16 cellular contexts compared by ENCODE assay signal in genomic region chr1:37593726-37594125, GRCh38. TPM values are rescaled to one million over a fixed set of nuclear protein-coding genes. Genes with fewer than 3 reads are reported as not detected.
DNase-seq lines count a peak whose midpoint lies in the region; ATAC-seq, FAIRE-seq and TF ChIP-seq lines count a peak whose summit lies in the region.
"Had no signal": no experiment of that assay in that cellular context is flagged by ENCODE, and none has a peak within 500 bp of the region (broad histone marks: within the 10 kb centered on the region; RNA-seq: fewer than 3 reads in every experiment).

No MANE protein-coding gene starts in this region.

- H3K27me3 Mint-ChIP-seq in activated T-cell treated with anti-CD3 and anti-CD28 coated beads, Interleukin-2, amount 50 U/mL, for 72 hours (ENCODE audit: low read depth), result no peaks in the 10 kb centered on the region
- H3K27me3 Mint-ChIP-seq in astrocyte (ENCODE audit: low read depth, unreplicated experiment) (peaks cover 10% of the 10 kb centered on the region), progenitor cell of endocrine pancreas (peaks cover 7% of the 10 kb centered on the region)

- H3K4me1 ChIP-seq in astrocyte (ENCODE audit: insufficient read depth, low read length) (peaks cover 9% of the 10 kb centered on the region), left ventricle myocardium inferior (peaks cover 27% of the 10 kb centered on the region)

- intact Hi-C loops in left ventricle myocardium inferior (cut with micrococcal nuclease), result no loop called here

- H4K20me1 ChIP-seq in astrocyte (ENCODE audit: insufficient read depth, low read length), result peaks cover 36% of the 10 kb centered on the region

- H3K4me3 ChIP-seq in MG63 (peak overlapping the region; percentile 92), astrocyte (ENCODE audit: insufficient read depth, low read depth, low read length) (no peak overlapping the region), left ventricle myocardium inferior (no peak overlapping the region)

- peak overlapping the region; percentile 38 to 55 for H3K4me3 Mint-ChIP-seq in activated T-cell treated with anti-CD3 and anti-CD28 coated beads, Interleukin-2, amount 50 U/mL, for 72 hours
- H3K4me3 Mint-ChIP-seq in astrocyte (ENCODE audit: unreplicated experiment) (peak overlapping the region; percentile 73), progenitor cell of endocrine pancreas (ENCODE audit: low read depth) (peak overlapping the region; percentile 46)

- no peaks in the 10 kb centered on the region for H3K27me3 ChIP-seq in MG63
- no peaks in the 10 kb centered on the region for H3K27me3 ChIP-seq in astrocyte (ENCODE audit: insufficient read depth, low read length)
- H3K27me3 ChIP-seq in left ventricle myocardium inferior (ENCODE audit: low read depth), result no peaks in the 10 kb centered on the region
- H3K27me3 ChIP-seq: esophagus muscularis mucosa had no signal

- peaks cover 9 to 33% of the 10 kb centered on the region in 2 donors for H3K36me3 Mint-ChIP-seq in activated T-cell treated with anti-CD3 and anti-CD28 coated beads, Interleukin-2, amount 50 U/mL, for 72 hours (ENCODE audit: insufficient read depth in 2 of 2)
- H3K36me3 Mint-ChIP-seq in astrocyte (ENCODE audit: low read depth, unreplicated experiment) (peaks cover 3% of the 10 kb centered on the region), progenitor cell of endocrine pancreas (ENCODE audit: insufficient read depth) (peaks cover 11% of the 10 kb centered on the region)

- H3K36me3 ChIP-seq in MG63 (peaks cover 53% of the 10 kb centered on the region), astrocyte (ENCODE audit: insufficient read depth, low read length) (peaks cover 42% of the 10 kb centered on the region), left ventricle myocardium inferior (peaks cover 40% of the 10 kb centered on the region)

- no peak overlapping the region for H3K27ac Mint-ChIP-seq in activated T-cell treated with anti-CD3 and anti-CD28 coated beads, Interleukin-2, amount 50 U/mL, for 72 hours
- H3K27ac Mint-ChIP-seq in astrocyte (ENCODE audit: unreplicated experiment) (no peak overlapping the region), progenitor cell of endocrine pancreas (no peak overlapping the region)

- H2AFZ ChIP-seq in astrocyte (ENCODE audit: low read depth, low read length), result no peak overlapping the region

- no peak for TF ChIP-seq CTCF in astrocyte (IDR thresholded peaks at IDR 0.05; ENCODE audit: insufficient read depth, low read depth, low read length)
- no peak for TF ChIP-seq CTCF in progenitor cell of endocrine pancreas (IDR thresholded peaks at IDR 0.05; ENCODE audit: unreplicated experiment)
- TF ChIP-seq CTCF in left ventricle myocardium inferior (IDR thresholded peaks at IDR 0.05; ENCODE audit: borderline replicate concordance), result no peak

- H3K4me2 ChIP-seq in astrocyte (ENCODE audit: low read length), result peak overlapping the region; percentile 96

- peaks cover 65% of the 10 kb centered on the region for H3K79me2 ChIP-seq in astrocyte (ENCODE audit: insufficient read depth, low read length)

- peaks cover 66% of the 10 kb centered on the region for H3K4me1 Mint-ChIP-seq in activated T-cell treated with anti-CD3 and anti-CD28 coated beads, Interleukin-2, amount 50 U/mL, for 72 hours (ENCODE audit: low read depth)
- H3K4me1 Mint-ChIP-seq in astrocyte (ENCODE audit: low read depth, unreplicated experiment) (peaks cover 16% of the 10 kb centered on the region), progenitor cell of endocrine pancreas (ENCODE audit: low read depth) (peaks cover 17% of the 10 kb centered on the region)

- H3K9me3 Mint-ChIP-seq in activated T-cell treated with anti-CD3 and anti-CD28 coated beads, Interleukin-2, amount 50 U/mL, for 72 hours, result no peaks in the 10 kb centered on the region
- H3K9me3 Mint-ChIP-seq in astrocyte (ENCODE audit: unreplicated experiment) (no peaks in the 10 kb centered on the region), progenitor cell of endocrine pancreas (ENCODE audit: low read depth) (no peaks in the 10 kb centered on the region)

- no peak overlapping the region for H3K27ac ChIP-seq in astrocyte (ENCODE audit: low read depth, low read length)
- no peak overlapping the region for H3K27ac ChIP-seq in left ventricle myocardium inferior (replicated peaks)
- H3K27ac ChIP-seq: esophagus muscularis mucosa had no signal

- no peak overlapping the region for H3K9ac ChIP-seq in astrocyte (ENCODE audit: low read length)

- FAIRE-seq in astrocyte (lab: Jason Lieb, UNC), result no peak
- FAIRE-seq: GM12892 had no signal

- ATAC-seq in activated T-cell treated with anti-CD3 and anti-CD28 coated beads, Interleukin-2, amount 50 U/mL, for 72 hours (replicated peaks in 1 of 2), result no peak

- no peaks in the 10 kb centered on the region for H3K9me3 ChIP-seq in MG63
- H3K9me3 ChIP-seq in astrocyte (ENCODE audit: insufficient read depth, low read depth, low read length), result no peaks in the 10 kb centered on the region
- H3K9me3 ChIP-seq in left ventricle myocardium inferior (replicated peaks), result no peaks in the 10 kb centered on the region
- H3K9me3 ChIP-seq: esophagus muscularis mucosa had no signal

- no peak for DNase-seq in activated T-cell treated with anti-CD3 and anti-CD28 coated beads, Interleukin-2, amount 50 U/mL, for 72 hours
- no peak for DNase-seq in activated T-cell treated with anti-CD3 and anti-CD28 coated beads, Interleukin-2, amount 50 U/mL, for 48 hours
- DNase-seq in MG63 (no peak), astrocyte (ENCODE audit: low read depth) (no peak), progenitor cell of endocrine pancreas (ENCODE audit: low spot score, unreplicated experiment) (no peak), SIG-M5 (lab: John Stamatoyannopoulos, UW) (no peak), left ventricle myocardium inferior (no peak), NCI-H1930 (lab: John Stamatoyannopoulos, UW) (no peak)
- DNase-seq: activated CD4-positive, alpha-beta T cell treated with anti-CD3 and anti-CD28 coated beads, Interleukin-2, amount 50 U/mL, for 48 hours; amniotic stem cell; cortex of kidney; GOT3; posterior cingulate gyrus had no signal

RNA-seq across cellular contexts. Expression of gene GNL2, which starts 2.0 kb away (rescaled TPM):
- total RNA-seq in activated T-cell treated with anti-CD3 and anti-CD28 coated beads, Interleukin-2, amount 50 U/mL, for 72 hours, result 10 to 100 TPM; 47.3 to 52.9 TPM
- total RNA-seq in MG63 (2014; rRNA removed; shearing (Covaris generic); ENCODE audit: low replicate concordance), result 66.5 and 126 TPM in 2 replicates
- total RNA-seq in astrocyte, result 55.4 and 58.0 TPM in 2 replicates
- total RNA-seq in progenitor cell of endocrine pancreas, result 50.0 and 55.0 TPM in 2 replicates
- total RNA-seq in left ventricle myocardium inferior, result 20.1 TPM

RNA-seq across cellular contexts. Expression of gene DNALI1, which starts 37.0 kb away (rescaled TPM):
- under 1 TPM; 0.41 to 0.81 TPM for total RNA-seq in activated T-cell treated with anti-CD3 and anti-CD28 coated beads, Interleukin-2, amount 50 U/mL, for 72 hours
- total RNA-seq in MG63 (2014; rRNA removed; shearing (Covaris generic); ENCODE audit: low replicate concordance), result not detected in 2 replicates
- total RNA-seq in astrocyte, result 7.2 and 9.6 TPM in 2 replicates
- total RNA-seq in progenitor cell of endocrine pancreas, result 72.1 and 75.4 TPM in 2 replicates
- 6.9 TPM for total RNA-seq in left ventricle myocardium inferior

RNA-seq across cellular contexts. Expression of gene SNIP1, which starts 39.6 kb away (rescaled TPM):
- total RNA-seq in activated T-cell treated with anti-CD3 and anti-CD28 coated beads, Interleukin-2, amount 50 U/mL, for 72 hours, result 10 to 100 TPM; 26.5 to 29.1 TPM
- 4.7 and 7.2 TPM in 2 replicates for total RNA-seq in MG63 (2014; rRNA removed; shearing (Covaris generic); ENCODE audit: low replicate concordance)
- total RNA-seq in astrocyte (15.0 and 17.4 TPM in 2 replicates), progenitor cell of endocrine pancreas (17.1 and 18.2 TPM in 2 replicates), left ventricle myocardium inferior (7.0 TPM)

RNA-seq across cellular contexts. Expression of gene RSPO1, which starts 41.0 kb away (rescaled TPM):
- not detected for total RNA-seq in activated T-cell treated with anti-CD3 and anti-CD28 coated beads, Interleukin-2, amount 50 U/mL, for 72 hours
- not detected in 2 replicates for total RNA-seq in MG63 (2014; rRNA removed; shearing (Covaris generic); ENCODE audit: low replicate concordance)
- total RNA-seq in astrocyte, result not detected in 2 replicates
- not detected in 2 replicates for total RNA-seq in progenitor cell of endocrine pancreas
- total RNA-seq in left ventricle myocardium inferior, result not detected
- total RNA-seq: lung microvascular endothelial cell had no signal
